Comparison of ENCODE assay signal across 1 cellular context in genomic region chr22:37366601-37367000, GRCh38.
TF ChIP-seq lines count a peak whose summit lies in the region.

No MANE protein-coding gene starts in this region.

TF ChIP-seq in H1, 55 proteins besides CTCF, POLR2A, EP300 and RAD21:
- TF ChIP-seq GABPA (IDR thresholded peaks at IDR 0.05; ENCODE audit: borderline replicate concordance, insufficient read depth, low read length), result no peak
- no peak for TF ChIP-seq ATF3 (IDR thresholded peaks at IDR 0.05; ENCODE audit: insufficient read depth, low read depth, low read length)
- no peak for TF ChIP-seq SP2 (IDR thresholded peaks at IDR 0.05; ENCODE audit: low read length)
- TF ChIP-seq TAF1 (IDR thresholded peaks at IDR 0.05; ENCODE audit: low read depth, low read length), result no peak
- TF ChIP-seq BRCA1 (IDR thresholded peaks at IDR 0.05; ENCODE audit: low read depth, low read length), result no peak
TF ChIP-seq in H1: peak in this region for 0.
